Comparison of ENCODE assay signal across 24 cellular contexts in genomic region chrX:74519870-74520269, GRCh38.
"Had no signal": no experiment of that assay in that cellular context is flagged by ENCODE, and none has a peak within 500 bp of the region (broad histone marks: within the 10 kb centered on the region; RNA-seq: fewer than 3 reads in every experiment).

No MANE protein-coding gene starts in this region.

- H3K9me3 ChIP-seq: prostate gland, testis, transverse colon had no signal

- H3K27me3 ChIP-seq: foreskin keratinocyte, heart left ventricle, spleen, testis, transverse colon had no signal

- H3K4me3 ChIP-seq: heart left ventricle, lung, pancreas, prostate gland, spleen, testis, transverse colon had no signal

- ATAC-seq: activated CD4-positive, alpha-beta T cell treated with anti-CD3 and anti-CD28 coated beads for 36 hours; foreskin keratinocyte; left lobe of liver; pancreas; SK-N-SH treated with all-trans-retinoic acid at 6 μM for 48 hours had no signal

- H3K27ac ChIP-seq: foreskin keratinocyte, pancreas, prostate gland, spleen, testis, transverse colon had no signal

- FAIRE-seq: bronchial epithelial cell, colon, endometrium, pancreas had no signal

- H3K4me1 ChIP-seq: foreskin keratinocyte, heart left ventricle, pancreas, prostate gland, spleen, testis, transverse colon had no signal

- DNase-seq: activated CD4-positive, alpha-beta T cell treated with anti-CD3 and anti-CD28 coated beads for 36 hours; activated CD4-positive, CD25-positive, alpha-beta regulatory T cell; activated gamma-delta T cell; activated naive CD4-positive, alpha-beta T cell treated with anti-CD3 and anti-CD28 coated beads, Interleukin-2, amount 10 ng/mL, durations not matched to agents 7 days and 5 days; activated T-cell treated with anti-CD3 and anti-CD28 coated beads for 4 hours; effector CD8-positive, alpha-beta T cell; foreskin keratinocyte; hypothalamus; immature natural killer cell; pancreas; retina; spleen; stimulated activated naive CD4-positive, alpha-beta T cell treated with Interleukin-2 at 50 U/mL for 16 hours; T-helper 2 cell; testis; transverse colon had no signal

- H3K36me3 ChIP-seq: heart left ventricle, pancreas, prostate gland, spleen, transverse colon had no signal
